ENCODE assay signal across 10 cellular contexts in the genomic region with DNA sequence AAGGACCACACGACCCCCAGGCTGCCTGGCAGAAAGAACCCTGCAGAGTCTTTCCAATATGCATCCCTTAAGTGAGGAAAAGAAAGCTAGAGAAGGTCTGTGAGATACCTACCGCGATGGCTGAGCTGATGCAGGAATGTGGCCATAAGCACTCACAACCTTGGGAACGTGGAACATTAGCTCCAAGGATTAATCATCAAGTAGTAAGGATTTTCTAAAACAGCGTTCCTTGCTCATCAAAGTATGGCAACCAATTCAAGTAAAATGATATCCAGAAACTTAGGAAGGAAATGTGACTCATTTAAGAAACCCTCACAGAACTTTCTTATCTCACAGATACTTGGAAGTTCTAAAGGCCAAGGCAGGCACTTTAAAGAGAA. TPM values are rescaled to one million over a fixed set of nuclear protein-coding genes. Genes with fewer than 3 reads are reported as not detected.
DNase-seq lines count a peak whose midpoint lies in the region; ATAC-seq and TF ChIP-seq lines count a peak whose summit lies in the region.
"Had no signal": no experiment of that assay in that cellular context is flagged by ENCODE, and none has a peak within 500 bp of the region (broad histone marks: within the 10 kb centered on the region; RNA-seq: fewer than 3 reads in every experiment).

No MANE protein-coding gene starts in this region.

- H3K27me3 Mint-ChIP-seq in natural killer cell treated with Interleukin-12 subunit alpha and Interleukin-12 subunit beta and Interleukin-15 and Interleukin-18, amount 100 ng/mL, for 72 hours, result no peaks in the 10 kb centered on the region
- no peaks in the 10 kb centered on the region for H3K27me3 Mint-ChIP-seq in natural killer cell (ENCODE audit: low read depth in 2 of 2)
- no peaks in the 10 kb centered on the region for H3K27me3 Mint-ChIP-seq in activated naive CD8-positive, alpha-beta T cell treated with anti-CD3 and anti-CD28 coated beads, Interleukin-2, amount 10 ng/mL, durations not matched to agents 7 days and 5 days

- DNase-seq in natural killer cell treated with Interleukin-12 subunit alpha and Interleukin-12 subunit beta and Interleukin-15 and Interleukin-18, amount 100 ng/mL, for 72 hours (ENCODE audit: low spot score), result no peak
- DNase-seq in natural killer cell, result no peak
- DNase-seq in activated naive CD8-positive, alpha-beta T cell treated with anti-CD3 and anti-CD28 coated beads, Interleukin-2, amount 10 ng/mL, durations not matched to agents 7 days and 5 days, result no peak
- no peak for DNase-seq in NCI-H446 treated with DMSO at 0.1 percent for 48 hours (lab: John Stamatoyannopoulos, UW)
- DNase-seq: DMS79 treated with DMSO at 0.1 percent for 48 hours, NCI-H187 treated with DMSO at 0.1 percent for 48 hours had no signal

- H3K9me3 Mint-ChIP-seq in natural killer cell treated with Interleukin-12 subunit alpha and Interleukin-12 subunit beta and Interleukin-15 and Interleukin-18, amount 100 ng/mL, for 72 hours, result no peaks in the 10 kb centered on the region
- H3K9me3 Mint-ChIP-seq in natural killer cell, result no peaks in the 10 kb centered on the region
- peaks cover 1% of the 10 kb centered on the region for H3K9me3 Mint-ChIP-seq in activated naive CD8-positive, alpha-beta T cell treated with anti-CD3 and anti-CD28 coated beads, Interleukin-2, amount 10 ng/mL, durations not matched to agents 7 days and 5 days

- H3K36me3 Mint-ChIP-seq in natural killer cell treated with Interleukin-12 subunit alpha and Interleukin-12 subunit beta and Interleukin-15 and Interleukin-18, amount 100 ng/mL, for 72 hours, result no peaks in the 10 kb centered on the region
- no peaks in the 10 kb centered on the region for H3K36me3 Mint-ChIP-seq in natural killer cell
- peaks cover 9% of the 10 kb centered on the region for H3K36me3 Mint-ChIP-seq in activated naive CD8-positive, alpha-beta T cell treated with anti-CD3 and anti-CD28 coated beads, Interleukin-2, amount 10 ng/mL, durations not matched to agents 7 days and 5 days

- peak overlapping the region; percentile 28; the same call in 1 of the 2 replicates for H3K4me3 ChIP-seq in iPS-20b (ENCODE audit: low read length)

- no peak for TF ChIP-seq CTCF in natural killer cell (IDR thresholded peaks at IDR 0.05)

- peak overlapping the region; percentile 85 for H3K4me3 Mint-ChIP-seq in natural killer cell treated with Interleukin-12 subunit alpha and Interleukin-12 subunit beta and Interleukin-15 and Interleukin-18, amount 100 ng/mL, for 72 hours
- H3K4me3 Mint-ChIP-seq in natural killer cell, result no peak overlapping the region
- H3K4me3 Mint-ChIP-seq in activated naive CD8-positive, alpha-beta T cell treated with anti-CD3 and anti-CD28 coated beads, Interleukin-2, amount 10 ng/mL, durations not matched to agents 7 days and 5 days, result peak overlapping the region; percentile 38

- no peaks in the 10 kb centered on the region for H3K36me3 ChIP-seq in iPS-20b (ENCODE audit: insufficient read depth, low read depth, low read length)

- H3K4me1 ChIP-seq in iPS-20b (ENCODE audit: insufficient read depth, low read length), result peaks cover 48% of the 10 kb centered on the region

- intact Hi-C loops in natural killer cell (cut with micrococcal nuclease), result no loop called here

- no peak for ATAC-seq in natural killer cell treated with Interleukin-12 subunit alpha and Interleukin-12 subunit beta and Interleukin-15 and Interleukin-18, amount 100 ng/mL, for 72 hours
- ATAC-seq in natural killer cell (no peak), GM19324 (IDR thresholded peaks at IDR 0.05; ENCODE audit: low FRiP score, unreplicated experiment) (no peak), HG02610 (IDR thresholded peaks at IDR 0.05; ENCODE audit: unreplicated experiment) (no peak), GM21529 (IDR thresholded peaks at IDR 0.05; ENCODE audit: unreplicated experiment) (no peak)
- no peak for ATAC-seq in activated naive CD8-positive, alpha-beta T cell treated with anti-CD3 and anti-CD28 coated beads, Interleukin-2, amount 10 ng/mL, durations not matched to agents 7 days and 5 days (ENCODE audit: low read depth)

- H3K27ac ChIP-seq in iPS-20b (ENCODE audit: low read length), result no peak overlapping the region

- H3K27ac Mint-ChIP-seq in natural killer cell treated with Interleukin-12 subunit alpha and Interleukin-12 subunit beta and Interleukin-15 and Interleukin-18, amount 100 ng/mL, for 72 hours, result peak overlapping the region; percentile 13 to 72
- H3K27ac Mint-ChIP-seq in natural killer cell, result peak overlapping the region in 1 of 2 donors; percentile 61
- H3K27ac Mint-ChIP-seq in activated naive CD8-positive, alpha-beta T cell treated with anti-CD3 and anti-CD28 coated beads, Interleukin-2, amount 10 ng/mL, durations not matched to agents 7 days and 5 days, result no peak overlapping the region

- no peak overlapping the region for H3K9ac ChIP-seq in iPS-20b (ENCODE audit: low read depth, low read length)

- H3K4me1 Mint-ChIP-seq in natural killer cell treated with Interleukin-12 subunit alpha and Interleukin-12 subunit beta and Interleukin-15 and Interleukin-18, amount 100 ng/mL, for 72 hours (ENCODE audit: low read depth in 2 of 2), result peaks cover 73 to 86% of the 10 kb centered on the region in 2 donors
- H3K4me1 Mint-ChIP-seq in natural killer cell, result peaks cover 73 to 79% of the 10 kb centered on the region in 2 donors
- H3K4me1 Mint-ChIP-seq in activated naive CD8-positive, alpha-beta T cell treated with anti-CD3 and anti-CD28 coated beads, Interleukin-2, amount 10 ng/mL, durations not matched to agents 7 days and 5 days, result peaks cover 66% of the 10 kb centered on the region

- POLR2A ChIA-PET in activated naive CD8-positive, alpha-beta T cell treated with anti-CD3 and anti-CD28 coated beads, Interleukin-2, amount 10 ng/mL, durations not matched to agents 7 days and 5 days (lab: Charles Lee), result interaction anchor here (1.0 to 1.3 kb wide), 3 partner anchors 11 to 37 kb away, joined by 3 to 8 read pairs (median 4); a partner anchor contains a TSS

- H3K9me3 ChIP-seq in iPS-20b (ENCODE audit: insufficient read depth, low read depth, low read length), result no peaks in the 10 kb centered on the region; the same call in 1 of the 2 replicates

- no peaks in the 10 kb centered on the region for H3K27me3 ChIP-seq in iPS-20b (ENCODE audit: insufficient read depth, low read length)

RNA-seq across cellular contexts. Expression of a gene that starts 12.8 kb away (rescaled TPM):
- 10 to 100 TPM; 34.5 to 64.0 TPM for total RNA-seq in natural killer cell treated with Interleukin-12 subunit alpha and Interleukin-12 subunit beta and Interleukin-15 and Interleukin-18, amount 100 ng/mL, for 72 hours
- 10 to 100 TPM; 37.1 to 48.5 (median 47.6) TPM for total RNA-seq in natural killer cell
- total RNA-seq in activated naive CD8-positive, alpha-beta T cell treated with anti-CD3 and anti-CD28 coated beads, Interleukin-2, amount 10 ng/mL, durations not matched to agents 7 days and 5 days, result 10 to 100 TPM; 33.6 to 35.8 TPM
